ENCODE assay signal across 1 cellular context in genomic region chr13:26708007-26708297, GRCh38.
TF ChIP-seq lines count a peak whose summit lies in the region.

No MANE protein-coding gene starts in this region.

TF ChIP-seq in HepG2, 621 proteins besides CTCF, POLR2A, EP300 and RAD21 (continued from another document):
- TF ChIP-seq KLF13 (CRISPR knock-in tag; IDR thresholded peaks at IDR 0.05) (no peak), RAD51 (IDR thresholded peaks at IDR 0.05; ENCODE audit: borderline replicate concordance) (no peak), SP140L (CRISPR knock-in tag; IDR thresholded peaks at IDR 0.05; ENCODE audit: borderline replicate concordance) (no peak), ZNF660 (CRISPR knock-in tag; IDR thresholded peaks at IDR 0.05; ENCODE audit: borderline replicate concordance, low read depth) (no peak), LBX2 (CRISPR knock-in tag; IDR thresholded peaks at IDR 0.05; ENCODE audit: borderline replicate concordance) (no peak), PHF5A (CRISPR knock-in tag; IDR thresholded peaks at IDR 0.05; ENCODE audit: low read depth, unreplicated experiment) (no peak), ZKSCAN5 (CRISPR knock-in tag; IDR thresholded peaks at IDR 0.05) (no peak), THAP11 (CRISPR knock-in tag; IDR thresholded peaks at IDR 0.05) (no peak), ZNF101 (CRISPR knock-in tag; IDR thresholded peaks at IDR 0.05; ENCODE audit: borderline replicate concordance, low read depth) (no peak), ZNF251 (CRISPR knock-in tag; IDR thresholded peaks at IDR 0.05) (no peak), PPARG (CRISPR knock-in tag; conservative IDR thresholded peaks at IDR 0.05) (no peak), FOXJ3 (CRISPR knock-in tag; IDR thresholded peaks at IDR 0.05; ENCODE audit: borderline replicate concordance) (no peak), ZNF292 (CRISPR knock-in tag; IDR thresholded peaks at IDR 0.05; ENCODE audit: borderline replicate concordance, low read depth) (no peak), ELF4 (CRISPR knock-in tag; IDR thresholded peaks at IDR 0.05; ENCODE audit: borderline replicate concordance) (no peak)
